Comparison of ENCODE assay signal across 23 cellular contexts in the genomic region with DNA sequence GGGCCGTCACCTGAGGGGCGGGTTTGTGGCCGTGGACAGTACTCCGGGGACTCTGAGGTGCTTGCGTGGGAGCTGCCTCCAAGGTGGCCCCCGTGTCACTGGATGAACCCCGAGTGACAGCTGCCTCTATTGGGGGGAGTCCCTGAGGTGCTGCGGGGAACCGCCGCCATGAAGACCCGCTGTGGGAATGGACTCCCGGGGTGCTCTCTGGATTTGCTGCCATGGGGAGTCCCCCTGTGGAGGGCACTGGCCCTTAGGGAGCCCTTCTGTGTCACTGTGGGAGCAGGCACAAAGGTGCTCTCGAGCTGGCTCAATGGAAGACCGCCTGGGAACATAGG.
"Had no signal": no experiment of that assay in that cellular context is flagged by ENCODE, and none has a peak within 500 bp of the region (broad histone marks: within the 10 kb centered on the region; RNA-seq: fewer than 3 reads in every experiment).

No MANE protein-coding gene starts in this region.

- DNase-seq: activated CD4-positive, alpha-beta memory T cell treated with anti-CD3 and anti-CD28 coated beads for 36 hours; activated CD4-positive, alpha-beta T cell treated with anti-CD3 and anti-CD28 coated beads, Interleukin-2, amount 10 ng/mL, durations not matched to agents 24 days and 14 days; activated CD8-positive, alpha-beta memory T cell treated with anti-CD3 and anti-CD28 coated beads, Interleukin-2, amount 50 U/mL, for 4 hours; activated naive CD8-positive, alpha-beta T cell treated with anti-CD3 and anti-CD28 coated beads, Interleukin-2, amount 50 U/mL, for 24 hours; activated T-cell treated with anti-CD3 and anti-CD28 coated beads, Interleukin-2, amount 50 U/mL, for 24 hours; central memory CD4-positive, alpha-beta T cell; gastrocnemius medialis; hippocampal formation; immature natural killer cell; lower lobe of right lung; natural killer cell; small intestine; stimulated activated CD4-positive, alpha-beta T cell treated with anti-CD3 and anti-CD28 coated beads, Interleukin-4, amount 100 ng/mL, for 24 hours; tibial artery; upper lobe of right lung had no signal

- H3K9me3 Mint-ChIP-seq: activated T-helper 17 cell treated with anti-CD3 and anti-CD28 coated beads, Interleukin-2, amount 50 U/mL, for 72 hours; natural killer cell; stimulated activated effector memory CD8-positive, alpha-beta T cell treated with anti-CD3 and anti-CD28 coated beads, Interleukin-12 subunit alpha, Interleukin-12 subunit beta, amount 100 ng/mL, for 72 hours had no signal

- H3K27ac Mint-ChIP-seq: activated CD4-positive, alpha-beta memory T cell treated with anti-CD3 and anti-CD28 coated beads for 36 hours; activated CD4-positive, alpha-beta T cell treated with anti-CD3 and anti-CD28 coated beads, Interleukin-2, amount 10 ng/mL, durations not matched to agents 24 days and 14 days; activated naive CD4-positive, alpha-beta T cell treated with anti-CD3 and anti-CD28 coated beads, Interleukin-2, amount 50 U/mL, for 24 hours; activated naive CD8-positive, alpha-beta T cell treated with anti-CD3 and anti-CD28 coated beads, Interleukin-2, amount 50 U/mL, for 24 hours; activated T-cell treated with anti-CD3 and anti-CD28 coated beads, Interleukin-2, amount 50 U/mL, for 24 hours; activated T-helper 17 cell treated with anti-CD3 and anti-CD28 coated beads, Interleukin-2, amount 50 U/mL, for 72 hours; immature natural killer cell; natural killer cell; stimulated activated effector memory CD8-positive, alpha-beta T cell treated with anti-CD3 and anti-CD28 coated beads, Interleukin-12 subunit alpha, Interleukin-12 subunit beta, amount 100 ng/mL, for 72 hours; stimulated activated naive CD8-positive, alpha-beta T cell treated with anti-CD3 and anti-CD28 coated beads, Interleukin-15, Interleukin-2, amounts not matched to agents 100 ng/mL and 50 ng/mL, for 24 hours had no signal

- H3K9me3 ChIP-seq: lower lobe of right lung, upper lobe of right lung had no signal

- ATAC-seq: activated CD4-positive, CD25-positive, alpha-beta regulatory T cell treated with anti-CD3 and anti-CD28 coated beads, Interleukin-2, amount 50 U/mL, for 24 hours; activated naive CD8-positive, alpha-beta T cell treated with anti-CD3 and anti-CD28 coated beads, Interleukin-2, amount 50 U/mL, for 24 hours; activated T-helper 17 cell treated with anti-CD3 and anti-CD28 coated beads, Interleukin-2, amount 50 U/mL, for 72 hours; gastrocnemius medialis; natural killer cell; sciatic nerve; stimulated activated effector memory CD8-positive, alpha-beta T cell treated with anti-CD3 and anti-CD28 coated beads, Interleukin-12 subunit alpha, Interleukin-12 subunit beta, amount 100 ng/mL, for 72 hours had no signal

- H3K4me1 Mint-ChIP-seq: activated naive CD4-positive, alpha-beta T cell treated with anti-CD3 and anti-CD28 coated beads, Interleukin-2, amount 50 U/mL, for 24 hours; activated naive CD8-positive, alpha-beta T cell treated with anti-CD3 and anti-CD28 coated beads, Interleukin-2, amount 50 U/mL, for 24 hours; activated T-helper 17 cell treated with anti-CD3 and anti-CD28 coated beads, Interleukin-2, amount 50 U/mL, for 72 hours; natural killer cell; stimulated activated effector memory CD8-positive, alpha-beta T cell treated with anti-CD3 and anti-CD28 coated beads, Interleukin-12 subunit alpha, Interleukin-12 subunit beta, amount 100 ng/mL, for 72 hours had no signal

- H3K4me1 ChIP-seq: gastrocnemius medialis, lower lobe of right lung, upper lobe of right lung had no signal

- H3K4me3 ChIP-seq: tibial artery, upper lobe of right lung had no signal

- H3K36me3 Mint-ChIP-seq: activated CD4-positive, alpha-beta memory T cell treated with anti-CD3 and anti-CD28 coated beads for 36 hours; activated naive CD4-positive, alpha-beta T cell treated with anti-CD3 and anti-CD28 coated beads, Interleukin-2, amount 50 U/mL, for 24 hours; immature natural killer cell; natural killer cell; stimulated activated effector memory CD8-positive, alpha-beta T cell treated with anti-CD3 and anti-CD28 coated beads, Interleukin-12 subunit alpha, Interleukin-12 subunit beta, amount 100 ng/mL, for 72 hours had no signal

- H3K36me3 ChIP-seq: gastrocnemius medialis, lower lobe of right lung, tibial artery, upper lobe of right lung had no signal

- H3K27ac ChIP-seq: epithelial cell of prostate, gastrocnemius medialis, lower lobe of right lung, tibial artery, upper lobe of right lung, VCaP had no signal

- H3K4me3 Mint-ChIP-seq: activated CD4-positive, alpha-beta memory T cell treated with anti-CD3 and anti-CD28 coated beads for 36 hours; activated CD4-positive, alpha-beta T cell treated with anti-CD3 and anti-CD28 coated beads, Interleukin-2, amount 10 ng/mL, durations not matched to agents 24 days and 14 days; activated naive CD4-positive, alpha-beta T cell treated with anti-CD3 and anti-CD28 coated beads, Interleukin-2, amount 50 U/mL, for 24 hours; activated naive CD8-positive, alpha-beta T cell treated with anti-CD3 and anti-CD28 coated beads, Interleukin-2, amount 50 U/mL, for 24 hours; activated T-cell treated with anti-CD3 and anti-CD28 coated beads, Interleukin-2, amount 50 U/mL, for 24 hours; activated T-helper 17 cell treated with anti-CD3 and anti-CD28 coated beads, Interleukin-2, amount 50 U/mL, for 72 hours; immature natural killer cell; natural killer cell; stimulated activated effector memory CD8-positive, alpha-beta T cell treated with anti-CD3 and anti-CD28 coated beads, Interleukin-12 subunit alpha, Interleukin-12 subunit beta, amount 100 ng/mL, for 72 hours; stimulated activated naive CD8-positive, alpha-beta T cell treated with anti-CD3 and anti-CD28 coated beads, Interleukin-15, Interleukin-2, amounts not matched to agents 100 ng/mL and 50 ng/mL, for 24 hours had no signal
